ENCODE assay signal across 8 cellular contexts in the genomic region with DNA sequence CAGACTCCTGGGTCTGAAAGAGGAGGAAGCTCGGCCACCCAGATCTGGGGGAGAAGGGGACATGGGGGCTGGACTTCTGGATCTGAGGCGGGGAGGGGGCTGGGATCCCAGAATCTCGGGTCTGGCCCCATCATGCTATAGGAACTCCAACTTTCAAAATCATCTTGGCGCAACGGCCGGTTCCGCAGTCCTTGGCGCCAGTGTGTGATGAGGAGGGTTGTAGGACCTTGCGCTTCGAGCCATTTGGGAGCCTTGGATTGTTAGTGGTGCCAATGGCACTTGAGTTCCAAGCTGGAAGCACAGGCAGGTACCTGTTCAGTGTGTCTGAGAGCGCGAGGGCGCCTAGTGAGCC. TPM values are rescaled to one million over a fixed set of nuclear protein-coding genes. Genes with fewer than 3 reads are reported as not detected.
DNase-seq lines count a peak whose midpoint lies in the region; ATAC-seq and TF ChIP-seq lines count a peak whose summit lies in the region.

No MANE protein-coding gene starts in this region.

- H3K27me3 Mint-ChIP-seq in stimulated activated naive CD8-positive, alpha-beta T cell treated with anti-CD3 and anti-CD28 coated beads, Interleukin-15, Interleukin-2, amounts not matched to agents 100 ng/mL and 50 ng/mL, for 24 hours = no peaks in the 10 kb centered on the region

- no peaks in the 10 kb centered on the region for H3K9me3 ChIP-seq in breast epithelium
- H3K9me3 ChIP-seq in mononuclear cell (ENCODE audit: low read depth, low read length) = no peaks in the 10 kb centered on the region

- H3K27me3 ChIP-seq in breast epithelium (no peaks in the 10 kb centered on the region), mononuclear cell (ENCODE audit: insufficient read depth, low read length) (no peaks in the 10 kb centered on the region)

- intact Hi-C loops in breast epithelium (cut with DNase I; ENCODE audit: low total_unique reads) = no loop called here

- H3K4me3 Mint-ChIP-seq in stimulated activated naive CD8-positive, alpha-beta T cell treated with anti-CD3 and anti-CD28 coated beads, Interleukin-15, Interleukin-2, amounts not matched to agents 100 ng/mL and 50 ng/mL, for 24 hours = peak overlapping the region; percentile 100

- H3K4me1 ChIP-seq in breast epithelium = peaks cover 10 to 19% of the 10 kb centered on the region in 2 donors
- H3K4me1 ChIP-seq in mononuclear cell (ENCODE audit: insufficient read depth, low read length) = peaks cover 32% of the 10 kb centered on the region

- ATAC-seq in stimulated activated naive CD8-positive, alpha-beta T cell treated with anti-CD3 and anti-CD28 coated beads, Interleukin-15, Interleukin-2, amounts not matched to agents 100 U/mL and 50 U/mL, for 24 hours = no peak

- peak overlapping the region; percentile 89 to 93 for H3K27ac ChIP-seq in breast epithelium

- H3K36me3 Mint-ChIP-seq in stimulated activated naive CD8-positive, alpha-beta T cell treated with anti-CD3 and anti-CD28 coated beads, Interleukin-15, Interleukin-2, amounts not matched to agents 100 ng/mL and 50 ng/mL, for 24 hours (ENCODE audit: low read depth) = peaks cover 26% of the 10 kb centered on the region

- no peak for DNase-seq in stimulated activated naive CD8-positive, alpha-beta T cell treated with anti-CD3 and anti-CD28 coated beads, Interleukin-15, Interleukin-2, amounts not matched to agents 100 U/mL and 50 U/mL, for 24 hours
- DNase-seq in breast epithelium (ENCODE audit: low spot score in 2 of 2) (no peak), dermis blood vessel endothelial cell (no peak), HCEC 1CT (no peak), NCI-H2171 (lab: John Stamatoyannopoulos, UW) (no peak)
- DNase-seq in activated CD4-positive, CD25-positive, alpha-beta regulatory T cell treated with anti-CD3 and anti-CD28 coated beads, Interleukin-2, amount 50 U/mL, for 72 hours = no peak

- no peaks in the 10 kb centered on the region for H3K9me3 Mint-ChIP-seq in stimulated activated naive CD8-positive, alpha-beta T cell treated with anti-CD3 and anti-CD28 coated beads, Interleukin-15, Interleukin-2, amounts not matched to agents 100 ng/mL and 50 ng/mL, for 24 hours

- H3K4me1 Mint-ChIP-seq in stimulated activated naive CD8-positive, alpha-beta T cell treated with anti-CD3 and anti-CD28 coated beads, Interleukin-15, Interleukin-2, amounts not matched to agents 100 ng/mL and 50 ng/mL, for 24 hours (ENCODE audit: low read depth) = peaks cover 46% of the 10 kb centered on the region

- TF ChIP-seq CTCF in breast epithelium (IDR thresholded peaks at IDR 0.05) = no peak

- no peak for TF ChIP-seq POLR2A in breast epithelium (IDR thresholded peaks at IDR 0.05)

- H3K4me3 ChIP-seq in breast epithelium = peak overlapping the region; percentile 80 to 88 (median 85)
- H3K4me3 ChIP-seq in mononuclear cell (ENCODE audit: low read length) = peak overlapping the region; percentile 90

- H3K27ac Mint-ChIP-seq in stimulated activated naive CD8-positive, alpha-beta T cell treated with anti-CD3 and anti-CD28 coated beads, Interleukin-15, Interleukin-2, amounts not matched to agents 100 ng/mL and 50 ng/mL, for 24 hours = peak overlapping the region; percentile 97

- no peaks in the 10 kb centered on the region for H3K36me3 ChIP-seq in breast epithelium

RNA-seq across cellular contexts. Expression of a gene that starts 0.3 kb away (rescaled TPM):
- total RNA-seq in breast epithelium (100 to 1,000 TPM in 1 of 3 donors, 10 to 100 TPM in 2; 74.1 to 104 (median 84.0) TPM), mononuclear cell (19.9 TPM), dermis blood vessel endothelial cell (172 and 278 TPM in 2 replicates)

RNA-seq across cellular contexts. Expression of a gene that starts 0.9 kb away (rescaled TPM):
- total RNA-seq in breast epithelium = 10 to 100 TPM; 24.0 to 26.4 (median 24.6) TPM
- total RNA-seq in mononuclear cell = 10.0 TPM
- 14.8 and 28.8 TPM in 2 replicates for total RNA-seq in dermis blood vessel endothelial cell

RNA-seq across cellular contexts. Expression of a gene that starts 22.9 kb away (rescaled TPM):
- total RNA-seq in breast epithelium (not detected), mononuclear cell (not detected), dermis blood vessel endothelial cell (not detected in 2 replicates)

RNA-seq across cellular contexts. Expression of a gene that starts 28.9 kb away (rescaled TPM):
- over 10,000 TPM in 1 of 3 donors, 1,000 to 10,000 TPM in 2; 3,861 to 12,429 (median 4,028) TPM for total RNA-seq in breast epithelium
- total RNA-seq in mononuclear cell = 2,689 TPM
- total RNA-seq in dermis blood vessel endothelial cell = 1,252 and 1,399 TPM in 2 replicates

RNA-seq across cellular contexts. Expression of a gene that starts 30.1 kb away (rescaled TPM):
- total RNA-seq in breast epithelium = not detected
- total RNA-seq in mononuclear cell = not detected
- not detected in 2 replicates for total RNA-seq in dermis blood vessel endothelial cell
